ENCODE assay signal across 1 cellular context in the genomic region with DNA sequence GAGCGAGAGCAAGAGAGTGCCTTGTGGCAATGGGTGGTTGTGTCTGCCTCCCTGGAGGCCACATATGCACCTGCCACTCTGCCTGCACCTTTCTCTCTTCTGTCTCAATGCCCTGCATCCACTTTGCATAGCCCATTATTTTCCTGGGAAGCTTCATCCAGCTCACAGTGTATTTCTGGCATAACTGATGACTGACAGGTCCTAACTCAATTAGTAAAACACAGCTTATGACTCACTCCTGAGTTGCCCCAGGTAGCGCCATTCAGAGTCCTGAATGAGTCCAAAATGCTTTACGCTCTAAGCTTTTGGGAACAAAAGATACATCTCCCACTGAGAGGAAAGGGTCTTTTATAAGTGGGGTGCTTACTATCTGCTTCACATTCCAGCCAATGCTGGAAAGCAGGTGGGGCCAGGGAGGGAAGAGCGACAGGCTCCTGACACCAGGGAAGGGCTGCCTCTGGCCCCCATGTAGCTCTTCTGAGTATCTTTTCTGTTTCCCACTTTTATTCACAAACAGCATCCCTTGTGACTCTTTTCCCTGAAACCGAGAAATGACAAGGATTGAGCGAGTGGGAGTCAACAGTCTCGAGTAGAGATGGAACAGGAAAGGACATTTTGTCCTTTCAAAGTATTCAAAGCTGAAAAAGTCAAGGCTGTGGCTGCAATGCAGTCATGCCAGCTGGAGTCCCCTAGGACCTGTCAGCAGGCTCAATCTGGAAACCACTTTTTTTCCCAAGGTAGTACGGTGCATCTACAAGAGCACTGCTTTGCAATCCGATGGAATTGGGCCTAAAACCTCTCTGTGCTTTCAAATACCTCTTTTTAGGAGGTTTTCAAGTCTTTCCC.
TF ChIP-seq lines count a peak whose summit lies in the region.

No MANE protein-coding gene starts in this region.

TF ChIP-seq in GM23338, 12 proteins besides CTCF, POLR2A, EP300 and RAD21 (continued from another document):
- TF ChIP-seq, protein P1, sequence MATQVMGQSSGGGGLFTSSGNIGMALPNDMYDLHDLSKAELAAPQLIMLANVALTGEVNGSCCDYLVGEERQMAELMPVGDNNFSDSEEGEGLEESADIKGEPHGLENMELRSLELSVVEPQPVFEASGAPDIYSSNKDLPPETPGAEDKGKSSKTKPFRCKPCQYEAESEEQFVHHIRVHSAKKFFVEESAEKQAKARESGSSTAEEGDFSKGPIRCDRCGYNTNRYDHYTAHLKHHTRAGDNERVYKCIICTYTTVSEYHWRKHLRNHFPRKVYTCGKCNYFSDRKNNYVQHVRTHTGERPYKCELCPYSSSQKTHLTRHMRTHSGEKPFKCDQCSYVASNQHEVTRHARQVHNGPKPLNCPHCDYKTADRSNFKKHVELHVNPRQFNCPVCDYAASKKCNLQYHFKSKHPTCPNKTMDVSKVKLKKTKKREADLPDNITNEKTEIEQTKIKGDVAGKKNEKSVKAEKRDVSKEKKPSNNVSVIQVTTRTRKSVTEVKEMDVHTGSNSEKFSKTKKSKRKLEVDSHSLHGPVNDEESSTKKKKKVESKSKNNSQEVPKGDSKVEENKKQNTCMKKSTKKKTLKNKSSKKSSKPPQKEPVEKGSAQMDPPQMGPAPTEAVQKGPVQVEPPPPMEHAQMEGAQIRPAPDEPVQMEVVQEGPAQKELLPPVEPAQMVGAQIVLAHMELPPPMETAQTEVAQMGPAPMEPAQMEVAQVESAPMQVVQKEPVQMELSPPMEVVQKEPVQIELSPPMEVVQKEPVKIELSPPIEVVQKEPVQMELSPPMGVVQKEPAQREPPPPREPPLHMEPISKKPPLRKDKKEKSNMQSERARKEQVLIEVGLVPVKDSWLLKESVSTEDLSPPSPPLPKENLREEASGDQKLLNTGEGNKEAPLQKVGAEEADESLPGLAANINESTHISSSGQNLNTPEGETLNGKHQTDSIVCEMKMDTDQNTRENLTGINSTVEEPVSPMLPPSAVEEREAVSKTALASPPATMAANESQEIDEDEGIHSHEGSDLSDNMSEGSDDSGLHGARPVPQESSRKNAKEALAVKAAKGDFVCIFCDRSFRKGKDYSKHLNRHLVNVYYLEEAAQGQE (IDR thresholded peaks at IDR 0.05; ENCODE audit: unreplicated experiment) = no peak
- no peak for TF ChIP-seq POLR2AphosphoS5 (IDR thresholded peaks at IDR 0.05; ENCODE audit: low read depth)
- TF ChIP-seq, protein P2, sequence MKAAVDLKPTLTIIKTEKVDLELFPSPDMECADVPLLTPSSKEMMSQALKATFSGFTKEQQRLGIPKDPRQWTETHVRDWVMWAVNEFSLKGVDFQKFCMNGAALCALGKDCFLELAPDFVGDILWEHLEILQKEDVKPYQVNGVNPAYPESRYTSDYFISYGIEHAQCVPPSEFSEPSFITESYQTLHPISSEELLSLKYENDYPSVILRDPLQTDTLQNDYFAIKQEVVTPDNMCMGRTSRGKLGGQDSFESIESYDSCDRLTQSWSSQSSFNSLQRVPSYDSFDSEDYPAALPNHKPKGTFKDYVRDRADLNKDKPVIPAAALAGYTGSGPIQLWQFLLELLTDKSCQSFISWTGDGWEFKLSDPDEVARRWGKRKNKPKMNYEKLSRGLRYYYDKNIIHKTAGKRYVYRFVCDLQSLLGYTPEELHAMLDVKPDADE (IDR thresholded peaks at IDR 0.05) = no peak
- TF ChIP-seq STAT1 (IDR thresholded peaks at IDR 0.05; ENCODE audit: unreplicated experiment) = no peak
- TF ChIP-seq, protein P3, sequence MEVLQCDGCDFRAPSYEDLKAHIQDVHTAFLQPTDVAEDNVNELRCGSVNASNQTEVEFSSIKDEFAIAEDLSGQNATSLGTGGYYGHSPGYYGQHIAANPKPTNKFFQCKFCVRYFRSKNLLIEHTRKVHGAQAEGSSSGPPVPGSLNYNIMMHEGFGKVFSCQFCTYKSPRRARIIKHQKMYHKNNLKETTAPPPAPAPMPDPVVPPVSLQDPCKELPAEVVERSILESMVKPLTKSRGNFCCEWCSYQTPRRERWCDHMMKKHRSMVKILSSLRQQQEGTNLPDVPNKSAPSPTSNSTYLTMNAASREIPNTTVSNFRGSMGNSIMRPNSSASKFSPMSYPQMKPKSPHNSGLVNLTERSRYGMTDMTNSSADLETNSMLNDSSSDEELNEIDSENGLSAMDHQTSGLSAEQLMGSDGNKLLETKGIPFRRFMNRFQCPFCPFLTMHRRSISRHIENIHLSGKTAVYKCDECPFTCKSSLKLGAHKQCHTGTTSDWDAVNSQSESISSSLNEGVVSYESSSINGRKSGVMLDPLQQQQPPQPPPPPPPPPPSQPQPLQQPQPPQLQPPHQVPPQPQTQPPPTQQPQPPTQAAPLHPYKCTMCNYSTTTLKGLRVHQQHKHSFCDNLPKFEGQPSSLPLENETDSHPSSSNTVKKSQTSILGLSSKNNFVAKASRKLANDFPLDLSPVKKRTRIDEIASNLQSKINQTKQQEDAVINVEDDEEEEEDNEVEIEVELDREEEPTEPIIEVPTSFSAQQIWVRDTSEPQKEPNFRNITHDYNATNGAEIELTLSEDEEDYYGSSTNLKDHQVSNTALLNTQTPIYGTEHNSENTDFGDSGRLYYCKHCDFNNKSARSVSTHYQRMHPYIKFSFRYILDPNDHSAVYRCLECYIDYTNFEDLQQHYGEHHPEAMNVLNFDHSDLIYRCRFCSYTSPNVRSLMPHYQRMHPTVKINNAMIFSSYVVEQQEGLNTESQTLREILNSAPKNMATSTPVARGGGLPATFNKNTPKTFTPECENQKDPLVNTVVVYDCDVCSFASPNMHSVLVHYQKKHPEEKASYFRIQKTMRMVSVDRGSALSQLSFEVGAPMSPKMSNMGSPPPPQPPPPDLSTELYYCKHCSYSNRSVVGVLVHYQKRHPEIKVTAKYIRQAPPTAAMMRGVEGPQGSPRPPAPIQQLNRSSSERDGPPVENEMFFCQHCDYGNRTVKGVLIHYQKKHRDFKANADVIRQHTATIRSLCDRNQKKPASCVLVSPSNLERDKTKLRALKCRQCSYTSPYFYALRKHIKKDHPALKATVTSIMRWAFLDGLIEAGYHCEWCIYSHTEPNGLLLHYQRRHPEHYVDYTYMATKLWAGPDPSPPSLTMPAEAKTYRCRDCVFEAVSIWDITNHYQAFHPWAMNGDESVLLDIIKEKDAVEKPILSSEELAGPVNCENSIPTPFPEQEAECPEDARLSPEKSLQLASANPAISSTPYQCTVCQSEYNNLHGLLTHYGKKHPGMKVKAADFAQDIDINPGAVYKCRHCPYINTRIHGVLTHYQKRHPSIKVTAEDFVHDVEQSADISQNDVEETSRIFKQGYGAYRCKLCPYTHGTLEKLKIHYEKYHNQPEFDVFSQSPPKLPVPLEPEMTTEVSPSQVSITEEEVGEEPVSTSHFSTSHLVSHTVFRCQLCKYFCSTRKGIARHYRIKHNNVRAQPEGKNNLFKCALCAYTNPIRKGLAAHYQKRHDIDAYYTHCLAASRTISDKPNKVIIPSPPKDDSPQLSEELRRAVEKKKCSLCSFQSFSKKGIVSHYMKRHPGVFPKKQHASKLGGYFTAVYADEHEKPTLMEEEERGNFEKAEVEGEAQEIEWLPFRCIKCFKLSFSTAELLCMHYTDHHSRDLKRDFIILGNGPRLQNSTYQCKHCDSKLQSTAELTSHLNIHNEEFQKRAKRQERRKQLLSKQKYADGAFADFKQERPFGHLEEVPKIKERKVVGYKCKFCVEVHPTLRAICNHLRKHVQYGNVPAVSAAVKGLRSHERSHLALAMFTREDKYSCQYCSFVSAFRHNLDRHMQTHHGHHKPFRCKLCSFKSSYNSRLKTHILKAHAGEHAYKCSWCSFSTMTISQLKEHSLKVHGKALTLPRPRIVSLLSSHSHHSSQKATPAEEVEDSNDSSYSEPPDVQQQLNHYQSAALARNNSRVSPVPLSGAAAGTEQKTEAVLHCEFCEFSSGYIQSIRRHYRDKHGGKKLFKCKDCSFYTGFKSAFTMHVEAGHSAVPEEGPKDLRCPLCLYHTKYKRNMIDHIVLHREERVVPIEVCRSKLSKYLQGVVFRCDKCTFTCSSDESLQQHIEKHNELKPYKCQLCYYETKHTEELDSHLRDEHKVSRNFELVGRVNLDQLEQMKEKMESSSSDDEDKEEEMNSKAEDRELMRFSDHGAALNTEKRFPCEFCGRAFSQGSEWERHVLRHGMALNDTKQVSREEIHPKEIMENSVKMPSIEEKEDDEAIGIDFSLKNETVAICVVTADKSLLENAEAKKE (CRISPR knock-in tag; IDR thresholded peaks at IDR 0.05) = no peak
- TF ChIP-seq ZNF331 (CRISPR knock-in tag; IDR thresholded peaks at IDR 0.05; ENCODE audit: low read depth) = no peak
- no peak for TF ChIP-seq NANOG (IDR thresholded peaks at IDR 0.05; ENCODE audit: borderline replicate concordance)
- TF ChIP-seq EZH2phosphoT487 (IDR thresholded peaks at IDR 0.05; ENCODE audit: unreplicated experiment) = no peak
- TF ChIP-seq CREB1 (CRISPR knock-in tag; IDR thresholded peaks at IDR 0.05; ENCODE audit: low read depth) = no peak
- no peak for TF ChIP-seq JUNB (IDR thresholded peaks at IDR 0.05; ENCODE audit: unreplicated experiment)
- no peak for TF ChIP-seq EZH2 (IDR thresholded peaks at IDR 0.05; ENCODE audit: low read depth, unreplicated experiment)
